Comparison of ENCODE assay signal across 20 cellular contexts in the genomic region with DNA sequence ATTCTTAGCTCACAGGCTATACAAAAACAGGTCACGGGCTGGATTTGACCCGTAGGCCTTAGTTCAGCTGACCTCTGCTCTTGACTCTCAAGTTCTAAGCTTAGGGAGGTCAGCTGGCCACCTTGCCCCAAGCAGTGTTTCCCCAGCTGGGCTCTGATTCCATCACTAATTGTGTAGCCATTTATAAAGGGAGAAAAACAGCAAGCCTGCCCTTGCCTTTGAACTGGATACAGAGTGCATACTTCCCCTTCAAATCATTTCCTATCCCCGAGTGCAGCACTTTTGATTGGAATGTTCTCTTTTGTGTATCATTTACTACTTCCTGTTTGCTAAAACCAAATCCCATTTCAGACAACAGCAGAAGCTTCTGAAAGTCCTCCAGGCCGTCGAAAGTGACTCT.
DNase-seq lines count a peak whose midpoint lies in the region; ATAC-seq, FAIRE-seq and TF ChIP-seq lines count a peak whose summit lies in the region.
"Had no signal": no experiment of that assay in that cellular context is flagged by ENCODE, and none has a peak within 500 bp of the region (broad histone marks: within the 10 kb centered on the region; RNA-seq: fewer than 3 reads in every experiment).

No MANE protein-coding gene starts in this region.

- peaks cover 4% of the 10 kb centered on the region for H3K36me3 Mint-ChIP-seq in osteocyte (ENCODE audit: unreplicated experiment)
- peaks cover 4% of the 10 kb centered on the region for H3K36me3 Mint-ChIP-seq in activated naive CD4-positive, alpha-beta T cell treated with anti-CD3 and anti-CD28 coated beads for 36 hours (ENCODE audit: low read depth)

- H3K27me3 Mint-ChIP-seq in osteocyte (ENCODE audit: unreplicated experiment): no peaks in the 10 kb centered on the region
- H3K27me3 Mint-ChIP-seq in activated naive CD4-positive, alpha-beta T cell treated with anti-CD3 and anti-CD28 coated beads for 36 hours (ENCODE audit: low read depth): no peaks in the 10 kb centered on the region
- H3K27me3 Mint-ChIP-seq: activated naive CD8-positive, alpha-beta T cell; T-cell had no signal

- no peak for ATAC-seq in RWPE2 (ENCODE audit: low read depth)
- ATAC-seq in GM18520 (IDR thresholded peaks at IDR 0.05; ENCODE audit: unreplicated experiment): no peak
- ATAC-seq: GM12878, T-cell had no signal

- no peak for TF ChIP-seq POLR2A in GM12891 (IDR thresholded peaks at IDR 0.05; ENCODE audit: low read depth, low read length)
- no peak for TF ChIP-seq POLR2A in esophagus muscularis mucosa (IDR thresholded peaks at IDR 0.05; ENCODE audit: low read depth)

- CTCF ChIA-PET in activated naive CD4-positive, alpha-beta T cell treated with anti-CD3 and anti-CD28 coated beads for 36 hours (lab: Charles Lee): no interaction called here

- H3K4me3 ChIP-seq in BLaER1 (no peak overlapping the region), RWPE2 (ENCODE audit: severe bottlenecking) (no peak overlapping the region), esophagus muscularis mucosa (no peak overlapping the region)
- H3K4me3 ChIP-seq: esophagus squamous epithelium, GM12878, thoracic aorta had no signal

- DNase-seq in RWPE2 (ENCODE audit: low spot score): peak; percentile 5
- peak; percentile 8 for DNase-seq in fibroblast of gingiva (ENCODE audit: low read depth)
- no peak for DNase-seq in osteocyte (ENCODE audit: extremely low spot score, unreplicated experiment)
- no peak for DNase-seq in GM12891 (ENCODE audit: insufficient read length, low spot score)
- DNase-seq in esophagus muscularis mucosa (ENCODE audit: extremely low spot score): no peak
- no peak for DNase-seq in activated naive CD4-positive, alpha-beta T cell treated with anti-CD3 and anti-CD28 coated beads for 36 hours
- DNase-seq: activated CD4-positive, CD25-positive, alpha-beta regulatory T cell treated with anti-CD3 and anti-CD28 coated beads, Interleukin-2, amount 50 U/mL, for 72 hours; activated CD8-positive, alpha-beta memory T cell treated with anti-CD3 and anti-CD28 coated beads, Interleukin-2, amount 50 U/mL, for 48 hours; BE2C; esophagus squamous epithelium; midbrain; NCI-H1105; NCI-H345; T-cell had no signal

- H3K9ac ChIP-seq in BLaER1: peak overlapping the region; percentile 39; the same call in 1 of the 2 replicates

- H3K27me3 ChIP-seq in BLaER1 (no peaks in the 10 kb centered on the region), RWPE2 (ENCODE audit: insufficient read depth, poor library complexity, severe bottlenecking) (no peaks in the 10 kb centered on the region), esophagus muscularis mucosa (no peaks in the 10 kb centered on the region)
- H3K27me3 ChIP-seq: BE2C, esophagus squamous epithelium had no signal

- TF ChIP-seq EP300 in esophagus muscularis mucosa (IDR thresholded peaks at IDR 0.05): no peak

- H4K20me1 ChIP-seq in BLaER1: no peaks in the 10 kb centered on the region

- peaks cover 10% of the 10 kb centered on the region; the same call in 1 of the 2 replicates for H3K36me3 ChIP-seq in BLaER1
- no peaks in the 10 kb centered on the region; the same call in 1 of the 2 replicates for H3K36me3 ChIP-seq in RWPE2 (ENCODE audit: low read depth)
- peaks cover 7 to 77% (median 32%) of the 10 kb centered on the region in 4 donors for H3K36me3 ChIP-seq in esophagus muscularis mucosa
- H3K36me3 ChIP-seq: BE2C had no signal

- H3K9me3 ChIP-seq in BLaER1: no peaks in the 10 kb centered on the region
- no peaks in the 10 kb centered on the region for H3K9me3 ChIP-seq in RWPE2 (ENCODE audit: severe bottlenecking)
- no peaks in the 10 kb centered on the region for H3K9me3 ChIP-seq in esophagus muscularis mucosa
- H3K9me3 ChIP-seq: BE2C, esophagus squamous epithelium, thoracic aorta had no signal

- no peaks in the 10 kb centered on the region for H3K9me3 Mint-ChIP-seq in osteocyte (ENCODE audit: unreplicated experiment)
- no peaks in the 10 kb centered on the region for H3K9me3 Mint-ChIP-seq in activated naive CD4-positive, alpha-beta T cell treated with anti-CD3 and anti-CD28 coated beads for 36 hours
- H3K9me3 Mint-ChIP-seq: T-cell had no signal

- no peak for FAIRE-seq in GM12891 (lab: Jason Lieb, UNC)
- FAIRE-seq: colon, GM12878 had no signal

- WGBS in esophagus muscularis mucosa: 74% methylated on average over 5 of the region's 5 CpGs

- no peak overlapping the region for H3K4me3 Mint-ChIP-seq in osteocyte (ENCODE audit: unreplicated experiment)
- no peak overlapping the region for H3K4me3 Mint-ChIP-seq in activated naive CD4-positive, alpha-beta T cell treated with anti-CD3 and anti-CD28 coated beads for 36 hours
- H3K4me3 Mint-ChIP-seq: activated naive CD8-positive, alpha-beta T cell; T-cell had no signal

- H3K27ac Mint-ChIP-seq in osteocyte (ENCODE audit: unreplicated experiment): peak overlapping the region; percentile 23
- H3K27ac Mint-ChIP-seq in activated naive CD4-positive, alpha-beta T cell treated with anti-CD3 and anti-CD28 coated beads for 36 hours: no peak overlapping the region
- H3K27ac Mint-ChIP-seq: activated naive CD8-positive, alpha-beta T cell; T-cell had no signal

- H3K4me1 ChIP-seq in BLaER1: peaks cover 20% of the 10 kb centered on the region
- H3K4me1 ChIP-seq in RWPE2 (ENCODE audit: insufficient read depth, poor library complexity, severe bottlenecking): no peaks in the 10 kb centered on the region
- H3K4me1 ChIP-seq in esophagus muscularis mucosa: no peaks in the 10 kb centered on the region
- H3K4me1 ChIP-seq: BE2C, esophagus squamous epithelium had no signal

- peaks cover 5% of the 10 kb centered on the region for H3K4me1 Mint-ChIP-seq in osteocyte (ENCODE audit: unreplicated experiment)
- H3K4me1 Mint-ChIP-seq in activated naive CD4-positive, alpha-beta T cell treated with anti-CD3 and anti-CD28 coated beads for 36 hours (ENCODE audit: low read depth): no peaks in the 10 kb centered on the region
- H3K4me1 Mint-ChIP-seq: T-cell had no signal

- intact Hi-C loops in esophagus muscularis mucosa (cut with DNase I): no loop called here
- intact Hi-C loops in activated naive CD4-positive, alpha-beta T cell treated with anti-CD3 and anti-CD28 coated beads for 36 hours (cut with micrococcal nuclease): no loop called here

- TF ChIP-seq CTCF in RWPE2 (IDR thresholded peaks at IDR 0.05; ENCODE audit: poor library complexity, severe bottlenecking): no peak
- TF ChIP-seq CTCF in osteocyte (IDR thresholded peaks at IDR 0.05): no peak
- TF ChIP-seq CTCF in esophagus muscularis mucosa (IDR thresholded peaks at IDR 0.05): no peak

- peak overlapping the region; percentile 50 for H3K27ac ChIP-seq in BLaER1
- no peak overlapping the region for H3K27ac ChIP-seq in RWPE2 (ENCODE audit: poor library complexity, severe bottlenecking)
- H3K27ac ChIP-seq in esophagus muscularis mucosa (replicated peaks in 1 of 4): no peak overlapping the region
- H3K27ac ChIP-seq: esophagus squamous epithelium, thoracic aorta had no signal

- peak overlapping the region; percentile 63 for H3K4me2 ChIP-seq in BLaER1

TF ChIP-seq in GM12891, 5 proteins besides CTCF, POLR2A, EP300 and RAD21:
- no peak for TF ChIP-seq PAX5 (IDR thresholded peaks at IDR 0.05; ENCODE audit: insufficient read depth, low read length, severe bottlenecking)
- no peak for TF ChIP-seq TAF1 (IDR thresholded peaks at IDR 0.05; ENCODE audit: low read depth, low read length)
- TF ChIP-seq POLR2AphosphoS5 (IDR thresholded peaks at IDR 0.05; ENCODE audit: low read depth, low read length): no peak
- no peak for TF ChIP-seq POU2F2 (IDR thresholded peaks at IDR 0.05; ENCODE audit: low read depth, low read length)
- no peak for TF ChIP-seq SPI1 (IDR thresholded peaks at IDR 0.05; ENCODE audit: low read depth, low read length)

Comparison
In these comparisons a context has a peak if more than half of its experiments do, and no peak if none do; other contexts are left out.
1. DNase-seq: peak in RWPE2 (single experiment) and fibroblast of gingiva (single experiment); none in osteocyte (single experiment), GM12891 (single experiment), esophagus muscularis mucosa (single experiment) and activated naive CD4-positive, alpha-beta T cell treated with anti-CD3 and anti-CD28 coated beads for 36 hours (single experiment).